In the genomic region with DNA sequence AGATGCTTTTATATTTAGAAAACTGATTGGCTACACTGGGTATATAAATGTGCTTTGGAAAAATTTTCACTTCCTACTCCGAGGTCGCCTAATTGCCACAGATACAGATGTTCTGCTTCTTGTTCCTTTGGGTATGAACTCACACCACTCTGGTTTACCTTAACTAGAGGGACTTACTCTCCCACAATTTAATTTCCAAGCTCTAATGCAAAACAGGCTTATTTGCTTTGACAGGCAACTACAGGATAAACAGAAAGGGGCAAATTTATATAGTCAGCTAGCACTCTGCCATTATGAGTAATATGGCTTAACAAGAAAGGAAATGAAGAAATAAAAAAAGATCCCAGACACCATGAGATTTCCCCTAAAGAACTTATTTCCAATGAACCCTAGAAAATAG, we compare ENCODE assay signal across 27 cellular contexts.
"Had no signal": no experiment of that assay in that cellular context is flagged by ENCODE, and none has a peak within 500 bp of the region (broad histone marks: within the 10 kb centered on the region; RNA-seq: fewer than 3 reads in every experiment).

No MANE protein-coding gene starts in this region.

- DNase-seq: activated CD4-positive, alpha-beta T cell treated with anti-CD3 and anti-CD28 coated beads, Interleukin-2, amount 10 ng/mL, durations not matched to agents 24 days and 14 days; activated CD4-positive, alpha-beta T cell treated with anti-CD3 and anti-CD28 coated beads, Interleukin-2, amount 50 U/mL, for 4 hours; activated CD8-positive, alpha-beta T cell treated with anti-CD3 and anti-CD28 coated beads for 36 hours; activated effector memory CD4-positive, alpha-beta T cell treated with anti-CD3 and anti-CD28 coated beads, Interleukin-2, amount 50 U/mL, for 16 hours; activated naive CD4-positive, alpha-beta T cell; activated naive CD4-positive, alpha-beta T cell treated with anti-CD3 and anti-CD28 coated beads, Interleukin-2, amount 50 U/mL, for 16 hours; activated naive CD8-positive, alpha-beta T cell treated with anti-CD3 and anti-CD28 coated beads for 36 hours; activated T-cell treated with anti-CD3 and anti-CD28 coated beads, Interleukin-2, amount 50 U/mL, for 1 hour; activated T-cell treated with anti-CD3 and anti-CD28 coated beads, Interleukin-2, amount 50 U/mL, for 72 hours; amniotic stem cell; NCI-H1048; NCI-H1105 treated with DMSO at 0.1 percent for 48 hours; NCI-H1436; NCI-H1694; NCI-H1930; NCI-H2081 treated with DMSO at 0.1 percent for 48 hours; NCI-H345; NCI-H526; NCI-H748 treated with DMSO at 0.1 percent for 48 hours; NK-92 treated with Interleukin-12 subunit alpha and Interleukin-12 subunit beta, amount 100 ng/mL, for 24 hours; OCI-M1; Right ventricle myocardium superior; SJCRH30; T1000 had no signal

- H3K36me3 ChIP-seq: ascending aorta, cardiac muscle cell, SJCRH30 had no signal

- H3K27ac ChIP-seq: ascending aorta, cardiac muscle cell, SJCRH30 had no signal

- H3K4me1 ChIP-seq: ascending aorta, SJCRH30 had no signal

- H3K4me3 ChIP-seq: ascending aorta, cardiac muscle cell, SJCRH30 had no signal

- H3K27me3 ChIP-seq: ascending aorta, cardiac muscle cell, SJCRH30 had no signal

- H3K9me3 ChIP-seq: ascending aorta, SJCRH30 had no signal

- FAIRE-seq: TTC549 had no signal
